In the genomic region with DNA sequence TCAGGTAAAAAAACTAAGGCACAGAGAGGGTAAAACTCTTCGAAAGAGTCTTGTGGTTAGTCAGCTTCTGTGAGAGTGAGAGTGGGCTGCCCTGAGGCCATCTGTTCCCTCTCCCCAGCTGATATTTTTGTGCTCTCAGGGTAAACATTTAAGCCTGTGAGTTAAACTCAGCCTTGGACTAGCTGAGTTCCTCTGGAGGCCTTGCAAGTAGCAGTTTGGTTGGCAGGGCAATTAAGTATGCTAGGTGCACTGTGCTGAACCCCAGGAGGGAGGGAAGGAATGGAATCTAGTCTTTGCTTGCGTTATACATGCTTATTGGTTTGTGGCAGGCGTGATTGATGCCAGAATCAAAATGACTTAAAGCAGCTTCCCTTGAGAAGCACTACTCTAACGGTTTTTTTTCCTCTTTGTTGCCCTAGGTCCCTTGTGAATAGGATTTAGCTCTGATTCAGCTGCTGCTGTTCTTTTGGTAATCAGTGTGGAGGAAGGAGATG, we compare ENCODE assay signal across 8 cellular contexts.
DNase-seq lines count a peak whose midpoint lies in the region; ATAC-seq and TF ChIP-seq lines count a peak whose summit lies in the region.

No MANE protein-coding gene starts in this region.

- peaks cover 6% of the 10 kb centered on the region for H3K9me3 Mint-ChIP-seq in glutamatergic neuron (ENCODE audit: unreplicated experiment)

- H3K27ac Mint-ChIP-seq in glutamatergic neuron (ENCODE audit: unreplicated experiment): peak overlapping the region; percentile 93

- no peaks in the 10 kb centered on the region for H3K36me3 Mint-ChIP-seq in glutamatergic neuron (ENCODE audit: unreplicated experiment)

- TF ChIP-seq CTCF in GM10248 (IDR thresholded peaks at IDR 0.05; ENCODE audit: control extremely low read depth, extremely low read depth, low read depth, missing control alignments): no peak
- no peak for TF ChIP-seq CTCF in glutamatergic neuron (IDR thresholded peaks at IDR 0.05; ENCODE audit: partially characterized antibody, unreplicated experiment)

- peak overlapping the region; percentile 43 for H3K4me3 Mint-ChIP-seq in glutamatergic neuron (ENCODE audit: unreplicated experiment)

- DNase-seq in GM10248 (ENCODE audit: extremely low spot score) (peak; percentile 39), glutamatergic neuron (peak; percentile 46), GM19238 (ENCODE audit: insufficient read length, low spot score) (no peak), kidney glomerular epithelial cell (lab: John Stamatoyannopoulos, UW) (no peak)
- DNase-seq in activated CD8-positive, alpha-beta memory T cell treated with anti-CD3 and anti-CD28 coated beads, Interleukin-2, amount 50 U/mL, for 4 hours: no peak
- no peak for DNase-seq in activated CD4-positive, CD25-positive, alpha-beta regulatory T cell treated with anti-CD3 and anti-CD28 coated beads, Interleukin-2, amount 50 U/mL, for 72 hours

- peaks cover 63% of the 10 kb centered on the region for H3K4me1 Mint-ChIP-seq in glutamatergic neuron (ENCODE audit: low read depth, unreplicated experiment)

- peaks cover 4% of the 10 kb centered on the region for H3K27me3 Mint-ChIP-seq in glutamatergic neuron (ENCODE audit: unreplicated experiment)

- CTCF ChIA-PET in GM10248 (lab: Yijun Ruan, JAX): interaction anchor here (1.0 to 2.3 kb wide), 4 partner anchors 10 to 131 kb away, joined by 3 to 6 read pairs (median 4); no protein-coding TSS in a partner anchor

- POLR2A ChIA-PET in GM10248 (lab: Yijun Ruan, JAX): interaction anchor here (0.9 kb wide), 1 partner anchor 65 kb away, joined by 3 read pairs; no protein-coding TSS in a partner anchor

- ATAC-seq in GM21447 (IDR thresholded peaks at IDR 0.05; ENCODE audit: unreplicated experiment) (peak; percentile 66), HG03571 (IDR thresholded peaks at IDR 0.05; ENCODE audit: unreplicated experiment) (peak; percentile 63)

Comparison
In these comparisons a context has a peak if more than half of its experiments do, and no peak if none do; other contexts are left out.
1. DNase-seq: peak in GM10248 (single experiment) and glutamatergic neuron (single experiment); none in activated CD8-positive, alpha-beta memory T cell treated with anti-CD3 and anti-CD28 coated beads, Interleukin-2, amount 50 U/mL, for 4 hours (single experiment), activated CD4-positive, CD25-positive, alpha-beta regulatory T cell treated with anti-CD3 and anti-CD28 coated beads, Interleukin-2, amount 50 U/mL, for 72 hours (single experiment), GM19238 (single experiment) and kidney glomerular epithelial cell (single experiment).